1 cellular context compared by ENCODE assay signal in the genomic region with DNA sequence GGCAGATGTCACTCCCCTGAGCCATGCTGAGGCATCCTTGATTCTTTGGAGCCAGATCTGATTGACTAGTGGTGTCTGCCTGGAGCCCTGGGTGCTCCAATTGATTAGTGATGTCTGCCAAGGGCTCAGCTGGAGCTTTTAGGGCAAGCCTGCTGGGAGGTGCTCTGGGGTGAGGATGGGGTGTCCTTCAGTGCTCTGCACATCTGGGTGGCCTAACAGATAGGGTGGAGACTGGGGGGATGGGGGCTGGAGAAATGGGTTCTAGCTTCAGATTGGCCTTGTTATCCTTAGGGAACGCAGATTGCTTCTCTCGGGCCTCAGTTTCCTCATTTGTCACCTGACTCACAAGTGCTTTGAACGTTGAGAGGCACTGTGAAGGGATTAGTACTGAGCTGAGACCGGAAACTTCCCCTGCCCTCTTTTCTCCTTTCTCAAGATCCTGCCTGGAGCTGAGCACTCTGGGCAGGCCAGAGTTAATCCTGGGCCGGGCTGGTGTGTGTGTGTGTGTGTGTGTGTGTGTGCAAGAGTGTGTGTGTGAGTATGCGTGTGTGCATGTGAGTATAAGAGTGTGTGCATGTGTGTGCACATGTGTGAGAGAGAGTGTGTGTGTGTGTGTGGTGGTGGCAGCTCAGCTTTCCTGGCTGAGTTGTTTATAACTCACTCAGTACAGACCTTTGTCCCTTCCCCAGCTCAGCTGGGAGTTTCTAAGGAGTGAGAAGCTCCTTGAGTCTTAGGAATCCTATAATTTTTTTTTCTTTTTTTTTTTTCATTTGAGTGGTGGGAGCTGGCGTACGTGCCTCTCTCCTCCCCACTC.
TF ChIP-seq lines count a peak whose summit lies in the region.

No MANE protein-coding gene starts in this region.

TF ChIP-seq in GM12891, 5 proteins besides CTCF, POLR2A, EP300 and RAD21:
- TF ChIP-seq TAF1 (IDR thresholded peaks at IDR 0.05; ENCODE audit: low read depth, low read length): no peak
- TF ChIP-seq SPI1 (IDR thresholded peaks at IDR 0.05; ENCODE audit: low read depth, low read length): no peak
- no peak for TF ChIP-seq PAX5 (IDR thresholded peaks at IDR 0.05; ENCODE audit: insufficient read depth, low read length, severe bottlenecking)
- no peak for TF ChIP-seq POLR2AphosphoS5 (IDR thresholded peaks at IDR 0.05; ENCODE audit: low read depth, low read length)
- TF ChIP-seq POU2F2 (IDR thresholded peaks at IDR 0.05; ENCODE audit: low read depth, low read length): no peak
